8 cellular contexts compared by ENCODE assay signal in the genomic region with DNA sequence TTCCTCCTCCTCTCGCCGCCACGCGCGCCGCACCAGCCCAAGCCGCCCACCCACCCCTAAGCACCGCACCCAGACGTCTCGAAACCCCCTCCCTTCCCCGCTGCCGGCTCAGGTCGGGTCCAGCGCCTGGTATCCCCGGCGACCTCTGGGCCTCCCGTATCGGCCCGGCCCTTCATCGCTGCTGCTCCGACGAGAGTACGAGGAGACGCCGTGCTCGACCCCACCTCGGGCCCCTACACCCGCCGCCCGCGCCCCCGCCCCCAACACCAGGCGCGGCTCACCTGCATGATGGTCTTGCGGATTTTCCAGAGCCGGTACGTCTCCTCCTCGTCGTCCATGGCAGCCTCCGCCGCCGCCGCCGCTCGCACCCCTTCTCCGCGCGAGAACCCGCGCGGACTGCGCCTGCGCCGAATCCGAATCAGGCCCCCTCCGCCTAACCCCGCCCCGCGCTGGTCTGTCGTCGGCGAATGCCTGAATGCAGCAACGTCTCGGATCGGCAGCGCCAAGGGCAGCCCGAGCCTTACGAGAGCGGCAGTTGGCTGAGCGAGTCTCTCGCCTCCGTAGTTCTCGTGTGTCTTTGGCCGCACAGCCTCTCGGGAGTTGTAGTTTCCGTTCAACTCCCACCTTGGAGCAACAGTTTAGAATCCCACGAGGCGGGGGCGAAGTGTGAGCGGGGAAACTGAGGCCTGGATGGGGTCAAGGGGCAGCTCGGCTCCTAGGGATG. TPM values are rescaled to one million over a fixed set of nuclear protein-coding genes. Genes with fewer than 3 reads are reported as not detected.
DNase-seq lines count a peak whose midpoint lies in the region; ATAC-seq and TF ChIP-seq lines count a peak whose summit lies in the region.

POLR2E (minus strand) TSS at position 398 of the 724 bp plus-strand sequence; CDS start at position 338, 60 bp downstream.

- peaks cover 13% of the 10 kb centered on the region for H3K36me3 ChIP-seq in fibroblast of lung (ENCODE audit: control insufficient read depth, insufficient read depth, low read length)

- H3K9ac ChIP-seq in fibroblast of lung (ENCODE audit: insufficient read depth, low read length), result peak within 1 kb of the TSS; percentile 86

- H4K20me1 ChIP-seq in fibroblast of lung (ENCODE audit: control insufficient read depth, extremely low read depth, insufficient read depth, low read length), result no peaks in the 10 kb centered on the region

- peaks cover 7% of the 10 kb centered on the region for H3K4me1 ChIP-seq in fibroblast of lung (ENCODE audit: control insufficient read depth, extremely low read depth, insufficient read depth, low read length)

- H3K4me3 Mint-ChIP-seq in activated T-helper 17 cell treated with anti-CD3 and anti-CD28 coated beads, Interleukin-2, amount 50 U/mL, for 72 hours, result peak within 1 kb of the TSS; percentile 90
- H3K4me3 Mint-ChIP-seq in naive thymus-derived CD8-positive, alpha-beta T cell, result peak within 1 kb of the TSS; percentile 88 to 97 (median 94)

- peaks cover 27% of the 10 kb centered on the region for H3K79me2 ChIP-seq in fibroblast of lung (ENCODE audit: control insufficient read depth, insufficient read depth, low read length)

- POLR2A ChIA-PET in naive thymus-derived CD8-positive, alpha-beta T cell (lab: Charles Lee), result interaction anchor here (0.6 to 16.6 kb wide), 13 partner anchors 9 to 232 kb away, joined by 3 to 621 read pairs (median 4); partner anchors contain the start of genes ABCA7, ARHGAP45, CIRBP and GPX4

- H3K27ac Mint-ChIP-seq in activated T-helper 17 cell treated with anti-CD3 and anti-CD28 coated beads, Interleukin-2, amount 50 U/mL, for 72 hours, result peak within 1 kb of the TSS; percentile 65
- peak within 1 kb of the TSS; percentile 77 to 97 (median 94) for H3K27ac Mint-ChIP-seq in naive thymus-derived CD8-positive, alpha-beta T cell

- H3K9me3 Mint-ChIP-seq in activated T-helper 17 cell treated with anti-CD3 and anti-CD28 coated beads, Interleukin-2, amount 50 U/mL, for 72 hours, result no peaks in the 10 kb centered on the region
- peaks cover 0 to 2% (median 0%) of the 10 kb centered on the region in 9 donors for H3K9me3 Mint-ChIP-seq in naive thymus-derived CD8-positive, alpha-beta T cell

- H2AFZ ChIP-seq in fibroblast of lung (ENCODE audit: low read length), result no peak within 1 kb of the TSS

- peak; percentile 76 for ATAC-seq in GM21825 (IDR thresholded peaks at IDR 0.05; ENCODE audit: unreplicated experiment)
- peak; percentile 88 for ATAC-seq in activated T-helper 17 cell treated with anti-CD3 and anti-CD28 coated beads, Interleukin-2, amount 50 U/mL, for 72 hours (replicated peaks)
- ATAC-seq in naive thymus-derived CD8-positive, alpha-beta T cell, result peak; percentile 85 to 89

- no peak for TF ChIP-seq CTCF in fibroblast of lung (conservative IDR thresholded peaks at IDR 0.05 in 1 of 2, IDR thresholded peaks at IDR 0.05 in 1 of 2; ENCODE audit: low read depth in 1 of 2, low read length in 2 of 2)

- no peaks in the 10 kb centered on the region for H3K27me3 Mint-ChIP-seq in activated T-helper 17 cell treated with anti-CD3 and anti-CD28 coated beads, Interleukin-2, amount 50 U/mL, for 72 hours
- H3K27me3 Mint-ChIP-seq in naive thymus-derived CD8-positive, alpha-beta T cell, result no peaks in the 10 kb centered on the region

- no peaks in the 10 kb centered on the region for H3K9me3 ChIP-seq in fibroblast of lung (ENCODE audit: control insufficient read depth, insufficient read depth, low read depth, low read length)

- H3K27ac ChIP-seq in fibroblast of lung (ENCODE audit: insufficient read depth, low read length), result peak within 1 kb of the TSS; percentile 73

- no peaks in the 10 kb centered on the region for H3K27me3 ChIP-seq in fibroblast of lung (ENCODE audit: control insufficient read depth, insufficient read depth, low read length)

- peaks cover 63% of the 10 kb centered on the region for H3K36me3 Mint-ChIP-seq in activated T-helper 17 cell treated with anti-CD3 and anti-CD28 coated beads, Interleukin-2, amount 50 U/mL, for 72 hours (ENCODE audit: low read depth)
- peaks cover 0 to 18% (median 2%) of the 10 kb centered on the region in 3 donors for H3K36me3 Mint-ChIP-seq in naive thymus-derived CD8-positive, alpha-beta T cell

- peak; percentile 95 for DNase-seq in DMS79 treated with DMSO at 0.1 percent for 48 hours (lab: John Stamatoyannopoulos, UW)
- DNase-seq in Kasumi-1 (lab: John Stamatoyannopoulos, UW), result peak; percentile 97 to 98
- DNase-seq in RPMI7951 (ENCODE audit: low read depth), result peak; percentile 97
- peak; percentile 96 to 99 for DNase-seq in fibroblast of lung (ENCODE audit: low read depth in 2 of 2)
- DNase-seq in naive thymus-derived CD8-positive, alpha-beta T cell, result peak; percentile 96 to 100 (median 99)
- DNase-seq in stimulated activated naive CD4-positive, alpha-beta T cell (lab: John Stamatoyannopoulos, UW), result peak; percentile 96 to 99 (median 98)

- H3K4me1 Mint-ChIP-seq in activated T-helper 17 cell treated with anti-CD3 and anti-CD28 coated beads, Interleukin-2, amount 50 U/mL, for 72 hours, result peaks cover 34% of the 10 kb centered on the region
- peaks cover 18 to 61% (median 59%) of the 10 kb centered on the region in 4 donors for H3K4me1 Mint-ChIP-seq in naive thymus-derived CD8-positive, alpha-beta T cell

- peak within 1 kb of the TSS; percentile 71 to 91 (median 84) for H3K4me3 ChIP-seq in fibroblast of lung (replicated peaks in 1 of 4; ENCODE audit: control extremely low read depth in 1 of 4, insufficient read depth in 1 of 4, low read depth in 3 of 4, low read length in 4 of 4)

- peak within 1 kb of the TSS; percentile 74 for H3K4me2 ChIP-seq in fibroblast of lung (ENCODE audit: extremely low read depth, insufficient read depth, low read length)

RNA-seq across cellular contexts. Expression of gene POLR2E, which starts in this region (rescaled TPM):
- total RNA-seq in RPMI7951 (2014; rRNA removed; shearing (Covaris generic)), result 128 and 158 TPM in 2 replicates
- 100 to 1,000 TPM; 155 to 248 TPM for total RNA-seq in activated T-helper 17 cell treated with anti-CD3 and anti-CD28 coated beads, Interleukin-2, amount 50 U/mL, for 72 hours
- total RNA-seq in fibroblast of lung, result 55.2 and 55.5 TPM in 2 replicates
- polyA plus RNA-seq in fibroblast of lung, result 130 and 214 TPM in 2 replicates
- polyA plus RNA-seq in fibroblast of lung (2012), result 267 and 396 TPM in 2 replicates
- polyA minus RNA-seq in fibroblast of lung (ENCODE audit: low replicate concordance), result 169 and 202 TPM in 2 replicates
- total RNA-seq in naive thymus-derived CD8-positive, alpha-beta T cell, result 10 to 100 TPM; 88.0 to 95.3 TPM
- 100 to 1,000 TPM; 159 to 233 (median 187) TPM for polyA plus RNA-seq in naive thymus-derived CD8-positive, alpha-beta T cell

Comparison
In these comparisons a context has a peak if more than half of its experiments do, and no peak if none do; other contexts are left out.
1. Peak in every context shown above with its lines: DNase-seq, ATAC-seq, H3K4me3 ChIP-seq and H3K27ac ChIP-seq.